ENCODE assay signal across 9 cellular contexts in genomic region chr7:36784991-36785940, GRCh38.
DNase-seq lines count a peak whose midpoint lies in the region; ATAC-seq, FAIRE-seq and TF ChIP-seq lines count a peak whose summit lies in the region.
"Had no signal": no experiment of that assay in that cellular context is flagged by ENCODE, and none has a peak within 500 bp of the region (broad histone marks: within the 10 kb centered on the region; RNA-seq: fewer than 3 reads in every experiment).

No MANE protein-coding gene starts in this region.

- peak overlapping the region; percentile 85 for H3K27ac Mint-ChIP-seq in activated naive CD8-positive, alpha-beta T cell treated with anti-CD3 and anti-CD28 coated beads for 36 hours
- no peak overlapping the region for H3K27ac Mint-ChIP-seq in neural progenitor cell
- no peak overlapping the region for H3K27ac Mint-ChIP-seq in nephron progenitor cell

- H3K27me3 ChIP-seq in RWPE2 (ENCODE audit: insufficient read depth, poor library complexity, severe bottlenecking): no peaks in the 10 kb centered on the region
- H3K27me3 ChIP-seq in neural progenitor cell: no peaks in the 10 kb centered on the region
- no peaks in the 10 kb centered on the region for H3K27me3 ChIP-seq in tibial artery

- peak overlapping the region; percentile 46 for H2AFZ ChIP-seq in neural progenitor cell (replicated peaks)

- H3K4me2 ChIP-seq in neural progenitor cell: no peak overlapping the region

- H3K4me1 ChIP-seq in RWPE2 (ENCODE audit: insufficient read depth, poor library complexity, severe bottlenecking) (no peaks in the 10 kb centered on the region), neural progenitor cell (no peaks in the 10 kb centered on the region), tibial artery (no peaks in the 10 kb centered on the region)

- no peak overlapping the region for H3K4me3 ChIP-seq in RWPE2 (ENCODE audit: severe bottlenecking)
- no peak overlapping the region for H3K4me3 ChIP-seq in neural progenitor cell
- no peak overlapping the region for H3K4me3 ChIP-seq in tibial artery
- H3K4me3 ChIP-seq: K562 had no signal

- no peak overlapping the region for H3K27ac ChIP-seq in RWPE2 (ENCODE audit: poor library complexity, severe bottlenecking)
- H3K27ac ChIP-seq in neural progenitor cell: no peak overlapping the region
- no peak overlapping the region for H3K27ac ChIP-seq in tibial artery

- intact Hi-C loops in tibial artery (cut with DNase I; ENCODE audit: low total_unique reads): no loop called here

- FAIRE-seq in HTR-8/SVneo (lab: Jason Lieb, UNC): no peak
- FAIRE-seq: K562 had no signal

- no peak overlapping the region for H3K9ac ChIP-seq in neural progenitor cell

- TF ChIP-seq CTCF in RWPE2 (IDR thresholded peaks at IDR 0.05; ENCODE audit: poor library complexity, severe bottlenecking): no peak
- TF ChIP-seq CTCF in neural progenitor cell (IDR thresholded peaks at IDR 0.05): no peak
- TF ChIP-seq CTCF in tibial artery (IDR thresholded peaks at IDR 0.05): no peak
- TF ChIP-seq CTCF in nephron progenitor cell (IDR thresholded peaks at IDR 0.05): no peak

- H3K79me2 ChIP-seq in neural progenitor cell (ENCODE audit: low read depth): no peaks in the 10 kb centered on the region

- ATAC-seq in GM18868 (IDR thresholded peaks at IDR 0.05; ENCODE audit: unreplicated experiment): peak; percentile 97
- peak; percentile 97 for ATAC-seq in HG02938 (IDR thresholded peaks at IDR 0.05; ENCODE audit: unreplicated experiment)
- peak; percentile 29 for ATAC-seq in RWPE2 (ENCODE audit: low read depth)
- ATAC-seq: K562 had no signal

- H3K4me1 Mint-ChIP-seq in activated naive CD8-positive, alpha-beta T cell treated with anti-CD3 and anti-CD28 coated beads for 36 hours: peaks cover 72% of the 10 kb centered on the region
- H3K4me1 Mint-ChIP-seq in neural progenitor cell (no peaks in the 10 kb centered on the region), nephron progenitor cell (peaks cover 34% of the 10 kb centered on the region)

- no peaks in the 10 kb centered on the region for H3K27me3 Mint-ChIP-seq in activated naive CD8-positive, alpha-beta T cell treated with anti-CD3 and anti-CD28 coated beads for 36 hours
- H3K27me3 Mint-ChIP-seq in neural progenitor cell (ENCODE audit: insufficient read depth, low read depth) (no peaks in the 10 kb centered on the region), nephron progenitor cell (ENCODE audit: low read depth, poor library complexity) (no peaks in the 10 kb centered on the region)

- H3K9me3 ChIP-seq in RWPE2 (ENCODE audit: severe bottlenecking) (no peaks in the 10 kb centered on the region), neural progenitor cell (ENCODE audit: low read depth) (no peaks in the 10 kb centered on the region), tibial artery (no peaks in the 10 kb centered on the region)

- no peaks in the 10 kb centered on the region for H3K36me3 ChIP-seq in RWPE2 (ENCODE audit: low read depth)
- H3K36me3 ChIP-seq in neural progenitor cell: no peaks in the 10 kb centered on the region
- no peaks in the 10 kb centered on the region for H3K36me3 ChIP-seq in tibial artery

- no peaks in the 10 kb centered on the region for H4K20me1 ChIP-seq in neural progenitor cell (ENCODE audit: low read depth)

- peaks cover 3% of the 10 kb centered on the region for H3K36me3 Mint-ChIP-seq in activated naive CD8-positive, alpha-beta T cell treated with anti-CD3 and anti-CD28 coated beads for 36 hours
- no peaks in the 10 kb centered on the region for H3K36me3 Mint-ChIP-seq in neural progenitor cell
- no peaks in the 10 kb centered on the region for H3K36me3 Mint-ChIP-seq in nephron progenitor cell (ENCODE audit: low read depth)

- no peaks in the 10 kb centered on the region for H3K9me3 Mint-ChIP-seq in activated naive CD8-positive, alpha-beta T cell treated with anti-CD3 and anti-CD28 coated beads for 36 hours
- no peaks in the 10 kb centered on the region for H3K9me3 Mint-ChIP-seq in neural progenitor cell
- no peaks in the 10 kb centered on the region for H3K9me3 Mint-ChIP-seq in nephron progenitor cell

- peak overlapping the region; percentile 44 for H3K4me3 Mint-ChIP-seq in activated naive CD8-positive, alpha-beta T cell treated with anti-CD3 and anti-CD28 coated beads for 36 hours
- H3K4me3 Mint-ChIP-seq in neural progenitor cell: no peak overlapping the region
- no peak overlapping the region for H3K4me3 Mint-ChIP-seq in nephron progenitor cell

- DNase-seq in RWPE2 (ENCODE audit: low spot score) (no peak), neural progenitor cell (ENCODE audit: low spot score) (no peak), tibial artery (peak; percentile 47 to 77), HTR-8/SVneo (ENCODE audit: insufficient read length, low spot score) (no peak), nephron progenitor cell (no peak)
- DNase-seq in activated naive CD8-positive, alpha-beta T cell treated with anti-CD3 and anti-CD28 coated beads for 36 hours: peak; percentile 53

- H3F3A ChIP-seq in neural progenitor cell (ENCODE audit: low read depth): no peaks in the 10 kb centered on the region

Comparison
In these comparisons a context has a peak if more than half of its experiments do, and no peak if none do; other contexts are left out.
1. ATAC-seq: peak in every context shown above with its lines; median percentile 97 in GM18868; 97 in HG02938; 29 in RWPE2.
2. DNase-seq: peak in activated naive CD8-positive, alpha-beta T cell treated with anti-CD3 and anti-CD28 coated beads for 36 hours (single experiment) and tibial artery (2 of 2); none in RWPE2 (single experiment), neural progenitor cell (single experiment), HTR-8/SVneo (single experiment) and nephron progenitor cell (single experiment).